In genomic region chr3:71397046-71397445, GRCh38 we compare ENCODE assay signal across 9 cellular contexts.
DNase-seq lines count a peak whose midpoint lies in the region; ATAC-seq, FAIRE-seq and TF ChIP-seq lines count a peak whose summit lies in the region.
"Had no signal": no experiment of that assay in that cellular context is flagged by ENCODE, and none has a peak within 500 bp of the region (broad histone marks: within the 10 kb centered on the region; RNA-seq: fewer than 3 reads in every experiment).

No MANE protein-coding gene starts in this region.

- peaks cover 11% of the 10 kb centered on the region for H3K4me1 ChIP-seq in adipocyte (ENCODE audit: control insufficient read depth, insufficient read depth, low read length)
- H3K4me1 ChIP-seq in uterus = no peaks in the 10 kb centered on the region

- peak; percentile 42 for DNase-seq in D341Med (ENCODE audit: low spot score)
- DNase-seq in HTR-8/SVneo (ENCODE audit: insufficient read length, low spot score) = peak; percentile 15
- DNase-seq in adipocyte (ENCODE audit: low read depth) = peak; percentile 66
- peak; percentile 43 for DNase-seq in kidney glomerular epithelial cell (lab: John Stamatoyannopoulos, UW)
- no peak for DNase-seq in uterus
- no peak for DNase-seq in G401 (ENCODE audit: low spot score)
- DNase-seq in H54 (ENCODE audit: insufficient read length, low spot score) = no peak

- peak; percentile 25 to 64 (median 50) for TF ChIP-seq CTCF in uterus (IDR thresholded peaks at IDR 0.05)

- H3K4me3 ChIP-seq in adipocyte (ENCODE audit: low read length) (no peak overlapping the region), uterus (no peak overlapping the region)
- H3K4me3 ChIP-seq: skin epidermis had no signal

- no peak for TF ChIP-seq POLR2A in uterus (IDR thresholded peaks at IDR 0.05)
- no peak for TF ChIP-seq POLR2A in H54 (IDR thresholded peaks at IDR 0.05; ENCODE audit: low read depth, low read length)

- no peaks in the 10 kb centered on the region for H3K27me3 ChIP-seq in adipocyte (replicated peaks; ENCODE audit: control insufficient read depth, insufficient read depth, low read length)
- no peaks in the 10 kb centered on the region for H3K27me3 ChIP-seq in uterus

- FAIRE-seq in HTR-8/SVneo (lab: Jason Lieb, UNC) (no peak), H54 (lab: Jason Lieb, UNC) (no peak)

- H3K27ac ChIP-seq in uterus = no peak overlapping the region

- in situ Hi-C loops in G401 (cut with HindIII; ENCODE audit: low sequenced_read_pairs) = no loop called here

- no peak overlapping the region for H3K9ac ChIP-seq in adipocyte (ENCODE audit: low read length)

- H3K36me3 ChIP-seq in adipocyte (ENCODE audit: control insufficient read depth, insufficient read depth, low read length, severe bottlenecking) (no peaks in the 10 kb centered on the region), uterus (no peaks in the 10 kb centered on the region)

- H3K9me3 ChIP-seq in adipocyte (ENCODE audit: control insufficient read depth, low read length) = no peaks in the 10 kb centered on the region
- H3K9me3 ChIP-seq in uterus = no peaks in the 10 kb centered on the region

- intact Hi-C loops in uterus (cut with DNase I; ENCODE audit: low total_unique reads) = loop anchor here (10.0 kb wide), 1 partner anchor 442 kb away; no protein-coding TSS in a partner anchor

- ATAC-seq in GM18517 (IDR thresholded peaks at IDR 0.05; ENCODE audit: unreplicated experiment) = no peak

Comparison
In these comparisons a context has a peak if more than half of its experiments do, and no peak if none do; other contexts are left out.
1. DNase-seq: peak in D341Med (single experiment), HTR-8/SVneo (single experiment), adipocyte (single experiment) and kidney glomerular epithelial cell (single experiment); none in uterus (0 of 2), G401 (single experiment) and H54 (single experiment).